ENCODE assay signal across 14 cellular contexts in the genomic region with DNA sequence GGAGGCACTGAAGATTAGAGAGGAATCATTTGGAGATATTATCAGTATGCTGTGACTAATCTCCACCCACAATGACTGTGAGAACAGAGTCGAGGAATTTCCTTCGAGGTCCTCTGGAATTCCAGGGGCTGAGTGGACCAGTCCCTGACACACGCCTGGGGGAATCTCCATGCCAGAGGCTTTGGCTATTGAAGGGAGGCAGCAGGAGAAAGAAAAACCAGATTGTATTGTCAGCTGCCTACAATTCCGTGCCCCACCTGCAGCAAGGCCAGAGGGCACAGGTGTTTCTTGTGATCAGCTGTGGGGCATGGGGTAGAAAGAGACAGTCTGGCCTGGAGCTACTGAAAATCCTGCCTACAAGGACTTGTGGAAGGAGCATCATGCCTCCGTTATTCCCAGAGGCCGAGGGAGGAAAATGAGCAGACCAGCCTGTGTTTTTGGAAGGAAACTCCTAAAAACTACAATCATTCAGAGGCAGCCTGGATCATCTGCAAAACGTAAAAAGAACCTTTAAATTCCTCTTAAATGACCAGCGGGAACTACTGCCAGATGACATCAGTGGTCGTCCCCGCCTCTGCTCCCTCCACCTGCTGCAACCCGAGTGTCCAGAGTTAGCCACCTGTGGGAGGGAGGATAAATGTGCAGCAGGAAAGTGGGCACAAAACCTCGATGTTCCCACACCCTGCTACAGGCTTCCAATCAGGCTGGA. TPM values are rescaled to one million over a fixed set of nuclear protein-coding genes. Genes with fewer than 3 reads are reported as not detected.
A peak's percentile ranks its signal among the peaks of the same experiment; 100 is the strongest.
DNase-seq lines count a peak whose midpoint lies in the region; ATAC-seq and TF ChIP-seq lines count a peak whose summit lies in the region.
"Had no signal": no experiment of that assay in that cellular context is flagged by ENCODE, and none has a peak within 500 bp of the region (broad histone marks: within the 10 kb centered on the region; RNA-seq: fewer than 3 reads in every experiment).

No MANE protein-coding gene starts in this region.

- ATAC-seq in Panc1 (peak; percentile 79), psoas muscle (peak in 3 of 4 donors; percentile 11 to 60 (median 50)), HG02840 (IDR thresholded peaks at IDR 0.05; ENCODE audit: low FRiP score, unreplicated experiment) (no peak)

- H3F3A ChIP-seq in GM23248 (ENCODE audit: insufficient read depth), result peaks cover 6% of the 10 kb centered on the region; the same call in 1 of the 2 replicates

- H2AFZ ChIP-seq in GM23248, result no peak overlapping the region

- DNase-seq in GM23248 (peak; percentile 94), Panc1 (ENCODE audit: low read depth, low spot score) (no peak), epithelial cell of esophagus (ENCODE audit: low read depth) (peak; percentile 85), psoas muscle (no peak), NCI-H2081 (lab: John Stamatoyannopoulos, UW) (no peak), T-helper 2 cell (no peak)
- DNase-seq in activated naive CD4-positive, alpha-beta T cell (lab: John Stamatoyannopoulos, UW), result no peak
- DNase-seq: activated T-cell treated with anti-CD3 and anti-CD28 coated beads, Interleukin-2, amount 50 U/mL, for 48 hours; effector CD4-positive, alpha-beta T cell; left ventricle myocardium inferior; NCI-H1930; stimulated activated naive CD4-positive, alpha-beta T cell had no signal

- POLR2A ChIA-PET in Panc1 (lab: Charles Lee), result no interaction called here

- no peaks in the 10 kb centered on the region for H3K9me2 ChIP-seq in GM23248 (ENCODE audit: insufficient read depth)

- no peaks in the 10 kb centered on the region for H3K79me2 ChIP-seq in GM23248 (ENCODE audit: insufficient read depth)

- TF ChIP-seq CTCF in Panc1 (IDR thresholded peaks at IDR 0.05) (no peak), epithelial cell of esophagus (IDR thresholded peaks at IDR 0.05; ENCODE audit: insufficient read depth, low read depth, low read length, missing control alignments) (no peak), psoas muscle (IDR thresholded peaks at IDR 0.05) (no peak)

- H3K9ac ChIP-seq in GM23248, result no peak overlapping the region

- H3K4me2 ChIP-seq in GM23248 (ENCODE audit: unreplicated experiment), result peak overlapping the region; percentile 44

- in situ Hi-C loops in GM23248 (cut with MboI) (no loop called here), Panc1 (cut with HindIII; ENCODE audit: low pct_unique_long_range_greater_than_20kb, low sequenced_read_pairs) (no loop called here)

- intact Hi-C loops in Panc1 (cut with micrococcal nuclease; ENCODE audit: unreplicated experiment) (no loop called here), psoas muscle (cut with DNase I) (no loop called here)

- H3K4me1 ChIP-seq in GM23248 (ENCODE audit: insufficient read depth) (peaks cover 27% of the 10 kb centered on the region), Panc1 (ENCODE audit: control insufficient read depth, insufficient read depth, low read length) (no peaks in the 10 kb centered on the region), psoas muscle (peaks cover 14% of the 10 kb centered on the region)
- H3K4me1 ChIP-seq: left ventricle myocardium inferior had no signal

- H3K4me3 ChIP-seq in GM23248 (no peak overlapping the region), Panc1 (ENCODE audit: low read depth in 2 of 2, low read length in 2 of 2) (no peak overlapping the region), epithelial cell of esophagus (ENCODE audit: low read length) (no peak overlapping the region), psoas muscle (no peak overlapping the region)
- H3K4me3 ChIP-seq: left ventricle myocardium inferior, skin epidermis had no signal

- CTCF ChIA-PET in Panc1 (lab: Charles Lee), result interaction anchor here (0.5 kb wide), 1 partner anchor 315 kb away, joined by 5 read pairs; no protein-coding TSS in a partner anchor

- 23 to 30% methylated on average over 12 of the region's 12 CpGs for WGBS in GM23248 (ENCODE audit: low coverage in 1 of 2, low lambda C conversion rate in 2 of 2, missing lambda C conversion rate in 2 of 2), 2 experiments
- WGBS in psoas muscle, 3 donors, result 56 to 68% (median 59%) methylated on average over 12 of the region's 12 CpGs

- no peaks in the 10 kb centered on the region for H3K27me3 ChIP-seq in GM23248 (replicated peaks; ENCODE audit: insufficient read depth)
- 0 out of 2 replicates have a peak, but pooled peaks cover under 1% of the 10 kb centered on the region for H3K27me3 ChIP-seq in Panc1 (ENCODE audit: control insufficient read depth, insufficient read depth, low read length)
- no peaks in the 10 kb centered on the region for H3K27me3 ChIP-seq in psoas muscle (ENCODE audit: insufficient read depth in 3 of 3, low read length in 2 of 3)

- H3K36me3 ChIP-seq in GM23248 (ENCODE audit: low read depth), result no peaks in the 10 kb centered on the region
- H3K36me3 ChIP-seq in Panc1 (ENCODE audit: control insufficient read depth, insufficient read depth, low read length), result no peaks in the 10 kb centered on the region
- no peaks in the 10 kb centered on the region for H3K36me3 ChIP-seq in psoas muscle (ENCODE audit: insufficient read depth in 1 of 2, low read depth in 1 of 2)
- H3K36me3 ChIP-seq: left ventricle myocardium inferior had no signal

- no peaks in the 10 kb centered on the region for H4K20me1 ChIP-seq in GM23248 (ENCODE audit: insufficient read depth)

- no TSS peak for BruUV-seq in Panc1 (replicated peaks; lab: Mats Ljungman, UMichigan)

- H3K27ac ChIP-seq in GM23248 (no peak overlapping the region), Panc1 (ENCODE audit: low read length) (no peak overlapping the region), psoas muscle (no peak overlapping the region)
- H3K27ac ChIP-seq: left ventricle myocardium inferior, skin epidermis had no signal

- no peaks in the 10 kb centered on the region for H3K9me3 ChIP-seq in GM23248 (ENCODE audit: low read depth)
- H3K9me3 ChIP-seq in Panc1 (ENCODE audit: control insufficient read depth, insufficient read depth, low read depth, low read length), result no peaks in the 10 kb centered on the region
- no peaks in the 10 kb centered on the region for H3K9me3 ChIP-seq in psoas muscle
- H3K9me3 ChIP-seq: left ventricle myocardium inferior had no signal

RNA-seq across cellular contexts. Expression of gene ANK3, which starts 25.4 kb away (rescaled TPM):
- 0.54 TPM in 1 of 2 replicates, not detected in the other for total RNA-seq in GM23248 (2014; rRNA removed; shearing (Covaris generic))
- 0.14 and 0.75 TPM in 2 replicates for polyA plus RNA-seq in GM23248 (2016; fragmentation: Nextera tagmentation; extraction: Ambion mirVana)
- total RNA-seq in Panc1 (2021; ENCODE audit: unreplicated experiment), result 2.5 TPM
- polyA plus RNA-seq in Panc1 (2012; ENCODE audit: insufficient read length), result 0.59 TPM
- total RNA-seq in psoas muscle, result 100 to 1,000 TPM in 2 of 4 donors, 10 to 100 TPM in 2; 44.8 to 170 (median 102) TPM
- polyA plus RNA-seq in psoas muscle, result 100 to 1,000 TPM in 1 of 3 donors, 10 to 100 TPM in 2; 11.6 to 138 (median 51.6) TPM

Comparison
In these comparisons a context has a peak if more than half of its experiments do, and no peak if none do; other contexts are left out.
1. DNase-seq: peak in GM23248 (single experiment) and epithelial cell of esophagus (single experiment); none in Panc1 (single experiment), psoas muscle (0 of 2), NCI-H2081 (0 of 2), T-helper 2 cell (0 of 5) and activated naive CD4-positive, alpha-beta T cell (0 of 4).
2. RNA of gene ANK3, which starts 25.4 kb away (total RNA-seq): 44.8 to 170 TPM in psoas muscle; 2.5 TPM in Panc1 (single experiment) and 0.54 TPM in GM23248; every median in the first group is over 10 times any median in the second.